In genomic region chr20:49324306-49324705, GRCh38 we compare ENCODE assay signal across 1 cellular context.
TF ChIP-seq lines count a peak whose summit lies in the region.

No MANE protein-coding gene starts in this region.

TF ChIP-seq in HCT116, 20 proteins besides CTCF, POLR2A, EP300 and RAD21 (continued from another document):
- TF ChIP-seq CBX3 (IDR thresholded peaks at IDR 0.05; ENCODE audit: low read depth): no peak
- no peak for TF ChIP-seq ZNF274 (IDR thresholded peaks at IDR 0.05; ENCODE audit: low read depth, low read length)
